Comparison of ENCODE assay signal across 24 cellular contexts in genomic region chr9:70165006-70165602, GRCh38.
DNase-seq lines count a peak whose midpoint lies in the region; ATAC-seq and TF ChIP-seq lines count a peak whose summit lies in the region.
"Had no signal": no experiment of that assay in that cellular context is flagged by ENCODE, and none has a peak within 500 bp of the region (broad histone marks: within the 10 kb centered on the region; RNA-seq: fewer than 3 reads in every experiment).

No MANE protein-coding gene starts in this region.

- H3K4me3 Mint-ChIP-seq in type B pancreatic cell = no peak overlapping the region
- H3K4me3 Mint-ChIP-seq: activated naive CD4-positive, alpha-beta T cell treated with anti-CD3 and anti-CD28 coated beads, Interleukin-2, amount 10 ng/mL, durations not matched to agents 7 days and 5 days; CD4-positive, alpha-beta memory T cell; IgD-negative memory B cell; memory B cell had no signal

- H3K27ac ChIP-seq in gastroesophageal sphincter = peak overlapping the region in 3 of 4 donors; percentile 32 to 68 (median 44)
- H3K27ac ChIP-seq: ovary, Peyer's patch had no signal

- peak overlapping the region; percentile 55 for H3K27ac Mint-ChIP-seq in type B pancreatic cell
- H3K27ac Mint-ChIP-seq: activated naive CD4-positive, alpha-beta T cell treated with anti-CD3 and anti-CD28 coated beads, Interleukin-2, amount 10 ng/mL, durations not matched to agents 7 days and 5 days; CD4-positive, alpha-beta memory T cell; IgD-negative memory B cell; memory B cell; naive B cell had no signal

- no peaks in the 10 kb centered on the region for H3K27me3 ChIP-seq in gastroesophageal sphincter
- H3K27me3 ChIP-seq: esophagus muscularis mucosa, ovary, Peyer's patch had no signal

- DNase-seq in HCEC 1CT = peak; percentile 45
- peak; percentile 65 for DNase-seq in cerebellar cortex (ENCODE audit: low spot score)
- no peak for DNase-seq in type B pancreatic cell (ENCODE audit: extremely low spot score, unreplicated experiment)
- DNase-seq in NOMO-1 (lab: John Stamatoyannopoulos, UW; ENCODE audit: unreplicated experiment in 2 of 2) = no peak
- DNase-seq in stimulated activated CD4-positive, alpha-beta T cell treated with anti-CD3 and anti-CD28 coated beads, Interleukin-15, amount 100 ng/mL, for 24 hours = no peak
- DNase-seq: activated naive CD4-positive, alpha-beta T cell treated with anti-CD3 and anti-CD28 coated beads, Interleukin-2, amount 10 ng/mL, durations not matched to agents 7 days and 5 days; anterior cingulate cortex; CD4-positive, alpha-beta memory T cell; cerebellar nuclear complex; glutamatergic neuron; left colon; naive B cell; NCI-H1417 treated with DMSO at 0.1 percent for 48 hours; NCI-H446 treated with DMSO at 0.1 percent for 48 hours; NK-92 treated with Interleukin-12 subunit alpha and Interleukin-12 subunit beta, amount 100 ng/mL, for 24 hours; ovary; Peyer's patch; T-helper 1 cell had no signal

- no peaks in the 10 kb centered on the region for H3K9me3 Mint-ChIP-seq in type B pancreatic cell
- H3K9me3 Mint-ChIP-seq: activated naive CD4-positive, alpha-beta T cell treated with anti-CD3 and anti-CD28 coated beads, Interleukin-2, amount 10 ng/mL, durations not matched to agents 7 days and 5 days; CD4-positive, alpha-beta memory T cell; IgD-negative memory B cell; memory B cell; naive B cell had no signal

- no peaks in the 10 kb centered on the region for H3K9me3 ChIP-seq in gastroesophageal sphincter
- H3K9me3 ChIP-seq: esophagus muscularis mucosa, ovary, Peyer's patch had no signal

- peaks cover 1 to 35% of the 10 kb centered on the region in 2 donors for H3K36me3 ChIP-seq in gastroesophageal sphincter
- H3K36me3 ChIP-seq: ovary had no signal

- 56 to 64% methylated on average over 2 to 6 of the region's 6 CpGs for whole genome bisulfite sequencing in gastroesophageal sphincter (ENCODE audit: low coverage in 1 of 2), 2 donors

- H3K27me3 Mint-ChIP-seq in type B pancreatic cell = no peaks in the 10 kb centered on the region
- H3K27me3 Mint-ChIP-seq: activated naive CD4-positive, alpha-beta T cell treated with anti-CD3 and anti-CD28 coated beads, Interleukin-2, amount 10 ng/mL, durations not matched to agents 7 days and 5 days; naive B cell had no signal

- H3K36me3 Mint-ChIP-seq in type B pancreatic cell = no peaks in the 10 kb centered on the region
- H3K36me3 Mint-ChIP-seq: activated naive CD4-positive, alpha-beta T cell treated with anti-CD3 and anti-CD28 coated beads, Interleukin-2, amount 10 ng/mL, durations not matched to agents 7 days and 5 days; CD4-positive, alpha-beta memory T cell; IgD-negative memory B cell; memory B cell; naive B cell had no signal

- H3K4me1 ChIP-seq in gastroesophageal sphincter = peaks cover under 1 to 59% (median 12%) of the 10 kb centered on the region in 3 donors
- H3K4me1 ChIP-seq: Peyer's patch had no signal

- peaks cover 25% of the 10 kb centered on the region for H3K4me1 Mint-ChIP-seq in type B pancreatic cell (ENCODE audit: unreplicated experiment)
- H3K4me1 Mint-ChIP-seq: activated naive CD4-positive, alpha-beta T cell treated with anti-CD3 and anti-CD28 coated beads, Interleukin-2, amount 10 ng/mL, durations not matched to agents 7 days and 5 days; CD4-positive, alpha-beta memory T cell; IgD-negative memory B cell; memory B cell; naive B cell had no signal

- no peak overlapping the region for H3K4me3 ChIP-seq in gastroesophageal sphincter
- H3K4me3 ChIP-seq: esophagus muscularis mucosa, ovary, Peyer's patch had no signal

- TF ChIP-seq CTCF in gastroesophageal sphincter (IDR thresholded peaks at IDR 0.05) (no peak), type B pancreatic cell (conservative IDR thresholded peaks at IDR 0.05) (no peak)

- ATAC-seq in gastroesophageal sphincter (no peak), HG02642 (IDR thresholded peaks at IDR 0.05; ENCODE audit: poor library complexity, unreplicated experiment) (no peak)
- ATAC-seq: left colon, sciatic nerve had no signal

- TF ChIP-seq EP300 in gastroesophageal sphincter (IDR thresholded peaks at IDR 0.05) = no peak

- TF ChIP-seq POLR2A in gastroesophageal sphincter (IDR thresholded peaks at IDR 0.05) = no peak

Comparison
In these comparisons a context has a peak if more than half of its experiments do, and no peak if none do; other contexts are left out.
1. DNase-seq: peak in HCEC 1CT (single experiment) and cerebellar cortex (single experiment); none in type B pancreatic cell (single experiment), NOMO-1 (0 of 2) and stimulated activated CD4-positive, alpha-beta T cell treated with anti-CD3 and anti-CD28 coated beads, Interleukin-15, amount 100 ng/mL, for 24 hours (single experiment).